18 cellular contexts compared by ENCODE assay signal in the genomic region with DNA sequence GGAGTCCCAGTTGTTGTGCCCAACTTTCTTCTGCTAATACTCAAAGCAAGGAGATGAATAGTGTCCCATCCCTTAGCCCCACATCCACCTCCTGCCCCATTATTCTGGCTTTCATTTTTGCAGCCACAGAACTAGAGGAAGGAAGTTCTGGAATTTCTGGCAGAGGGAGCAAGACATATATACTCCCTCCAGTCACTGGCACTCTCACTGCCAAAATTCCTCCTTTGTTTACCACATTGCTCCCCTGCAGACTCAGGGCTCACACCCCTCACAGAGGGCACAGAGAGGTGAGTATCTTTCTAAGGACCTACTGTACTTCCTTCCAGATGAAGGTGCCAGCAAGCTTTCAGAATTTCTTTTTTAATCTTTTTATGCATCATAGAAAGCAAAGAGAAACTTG.
DNase-seq lines count a peak whose midpoint lies in the region; ATAC-seq and TF ChIP-seq lines count a peak whose summit lies in the region.
"Had no signal": no experiment of that assay in that cellular context is flagged by ENCODE, and none has a peak within 500 bp of the region (broad histone marks: within the 10 kb centered on the region; RNA-seq: fewer than 3 reads in every experiment).

No MANE protein-coding gene starts in this region.

- no peaks in the 10 kb centered on the region for H3K36me3 ChIP-seq in brain microvascular endothelial cell (replicated peaks)
- H3K36me3 ChIP-seq in mesodermal cell (ENCODE audit: control insufficient read depth, insufficient read depth, low read length) = no peaks in the 10 kb centered on the region
- H3K36me3 ChIP-seq: right atrium auricular region, upper lobe of left lung had no signal

- POLR2A ChIA-PET in GM10248 (lab: Yijun Ruan, JAX) = no interaction called here

- H3K4me3 ChIP-seq in brain microvascular endothelial cell (ENCODE audit: low read depth, low read length) (no peak overlapping the region), mesodermal cell (ENCODE audit: extremely low read depth, insufficient read depth, low read length, poor library complexity, severe bottlenecking) (no peak overlapping the region)
- H3K4me3 ChIP-seq: right atrium auricular region, upper lobe of left lung had no signal

- no peak for TF ChIP-seq CTCF in brain microvascular endothelial cell (IDR thresholded peaks at IDR 0.05; ENCODE audit: low read depth, low read length, missing control alignments)
- no peak for TF ChIP-seq CTCF in GM10248 (IDR thresholded peaks at IDR 0.05; ENCODE audit: control extremely low read depth, extremely low read depth, low read depth, missing control alignments)

- peaks cover 20% of the 10 kb centered on the region for H3K4me1 ChIP-seq in mesodermal cell (ENCODE audit: control insufficient read depth, insufficient read depth, low read length, poor library complexity, severe bottlenecking)
- H3K4me1 ChIP-seq: upper lobe of left lung had no signal

- CTCF ChIA-PET in GM10248 (lab: Yijun Ruan, JAX) = interaction anchor here (1.2 kb wide), 1 partner anchor 8 kb away, joined by 3 read pairs; no protein-coding TSS in a partner anchor

- no peak for ATAC-seq in left lobe of liver
- ATAC-seq: esophagus mucosa had no signal

- no peaks in the 10 kb centered on the region for H3K9me3 ChIP-seq in mesodermal cell (ENCODE audit: control insufficient read depth, low read length)
- H3K9me3 ChIP-seq: right atrium auricular region, upper lobe of left lung had no signal

- DNase-seq in AG08396 (ENCODE audit: low spot score) (peak; percentile 26), M059J (ENCODE audit: low read depth) (peak; percentile 75), brain microvascular endothelial cell (peak; percentile 3), HuH-7 (ENCODE audit: low spot score) (no peak), GM10248 (ENCODE audit: extremely low spot score) (no peak), left lobe of liver (ENCODE audit: low spot score) (no peak)
- DNase-seq in activated naive CD4-positive, alpha-beta T cell (lab: John Stamatoyannopoulos, UW) = no peak
- DNase-seq: activated CD4-positive, alpha-beta T cell treated with anti-CD3 and anti-CD28 coated beads, Interleukin-2, amount 50 U/mL, for 1 hour; CD4-positive, alpha-beta memory T cell; hippocampal formation; kidney; NCI-H2227 treated with DMSO at 0.1 percent for 48 hours; RPMI8226; stimulated activated naive CD4-positive, alpha-beta T cell; upper lobe of left lung had no signal

- in situ Hi-C loops in brain microvascular endothelial cell (cut with HindIII; ENCODE audit: low pct_ligation_motif_present, low sequenced_read_pairs) = no loop called here

- no peaks in the 10 kb centered on the region for H3K27me3 ChIP-seq in brain microvascular endothelial cell (replicated peaks)
- H3K27me3 ChIP-seq: right atrium auricular region, upper lobe of left lung had no signal

- H3K27ac ChIP-seq in brain microvascular endothelial cell (no peak overlapping the region), mesodermal cell (ENCODE audit: low read depth, low read length, severe bottlenecking) (peak overlapping the region; percentile 33)
- H3K27ac ChIP-seq: right atrium auricular region, upper lobe of left lung had no signal

Comparison
In these comparisons a context has a peak if more than half of its experiments do, and no peak if none do; other contexts are left out.
1. DNase-seq: peak in AG08396 (single experiment), M059J (single experiment) and brain microvascular endothelial cell (single experiment); none in activated naive CD4-positive, alpha-beta T cell (0 of 4), HuH-7 (single experiment), GM10248 (single experiment) and left lobe of liver (single experiment).